ENCODE assay signal across 2 cellular contexts in genomic region chr3:78322780-78323179, GRCh38.
TF ChIP-seq lines count a peak whose summit lies in the region.

No MANE protein-coding gene starts in this region.

TF ChIP-seq in GM12878, 131 proteins besides CTCF, POLR2A, EP300 and RAD21 (continued from another document):
- TF ChIP-seq MXI1 (IDR thresholded peaks at IDR 0.05; ENCODE audit: low read depth, low read length) = no peak
- TF ChIP-seq JUNB (IDR thresholded peaks at IDR 0.05) = 0 out of 2 replicates have a peak, but pooled peaks have one; percentile 14
- TF ChIP-seq POU2F2 (IDR thresholded peaks at IDR 0.05; ENCODE audit: borderline replicate concordance, low read depth, low read length) = peak; percentile 35; the same call in 1 of the 3 replicates
- peak; percentile 77; the same call in 1 of the 2 replicates for TF ChIP-seq BCL11A (IDR thresholded peaks at IDR 0.05; ENCODE audit: low read depth, low read length)
- no peak for TF ChIP-seq PBX3 (IDR thresholded peaks at IDR 0.05; ENCODE audit: insufficient replicate concordance, low read depth, low read length)
- TF ChIP-seq ZBED1 (IDR thresholded peaks at IDR 0.05; ENCODE audit: borderline replicate concordance) = no peak
- peak; percentile 96 for TF ChIP-seq MTA2 (IDR thresholded peaks at IDR 0.05; ENCODE audit: low read depth)
- TF ChIP-seq NR2F1 (conservative IDR thresholded peaks at IDR 0.05) = peak; percentile 90
- no peak for TF ChIP-seq POLR2AphosphoS2 (IDR thresholded peaks at IDR 0.05; ENCODE audit: low read depth, low read length)
- TF ChIP-seq NR2C1 (IDR thresholded peaks at IDR 0.05) = no peak
- peak; percentile 60 to 68 for TF ChIP-seq IKZF2 (IDR thresholded peaks at IDR 0.05)
- TF ChIP-seq HCFC1 (IDR thresholded peaks at IDR 0.05; ENCODE audit: low read length) = no peak
- peak; percentile 46; the same call in 1 of the 2 replicates for TF ChIP-seq PKNOX1 (IDR thresholded peaks at IDR 0.05)
- TF ChIP-seq EGR1 (IDR thresholded peaks at IDR 0.05; ENCODE audit: borderline replicate concordance in 1 of 2, low read depth in 2 of 2, low read length in 2 of 2) = no peak
- TF ChIP-seq BHLHE40 (IDR thresholded peaks at IDR 0.05; ENCODE audit: borderline replicate concordance in 1 of 2, low read depth in 2 of 2, low read length in 1 of 2) = peak; percentile 18 to 41; a peak in 2 of 4 replicates
- no peak for TF ChIP-seq WRNIP1 (IDR thresholded peaks at IDR 0.05; ENCODE audit: borderline replicate concordance, low read depth, low read length)
- no peak for TF ChIP-seq SP1 (IDR thresholded peaks at IDR 0.05; ENCODE audit: low read depth, low read length)
- TF ChIP-seq IRF5 (IDR thresholded peaks at IDR 0.05; ENCODE audit: borderline replicate concordance) = no peak
- TF ChIP-seq CHD4 (IDR thresholded peaks at IDR 0.05) = no peak
- peak; percentile 61 for TF ChIP-seq ATF7 (IDR thresholded peaks at IDR 0.05; ENCODE audit: low read depth)

TF ChIP-seq in HEK293T, 16 proteins besides CTCF, POLR2A, EP300 and RAD21 (continued from another document):
- no peak for TF ChIP-seq HDGF (IDR thresholded peaks at IDR 0.05; ENCODE audit: borderline replicate concordance)
